In the genomic region with DNA sequence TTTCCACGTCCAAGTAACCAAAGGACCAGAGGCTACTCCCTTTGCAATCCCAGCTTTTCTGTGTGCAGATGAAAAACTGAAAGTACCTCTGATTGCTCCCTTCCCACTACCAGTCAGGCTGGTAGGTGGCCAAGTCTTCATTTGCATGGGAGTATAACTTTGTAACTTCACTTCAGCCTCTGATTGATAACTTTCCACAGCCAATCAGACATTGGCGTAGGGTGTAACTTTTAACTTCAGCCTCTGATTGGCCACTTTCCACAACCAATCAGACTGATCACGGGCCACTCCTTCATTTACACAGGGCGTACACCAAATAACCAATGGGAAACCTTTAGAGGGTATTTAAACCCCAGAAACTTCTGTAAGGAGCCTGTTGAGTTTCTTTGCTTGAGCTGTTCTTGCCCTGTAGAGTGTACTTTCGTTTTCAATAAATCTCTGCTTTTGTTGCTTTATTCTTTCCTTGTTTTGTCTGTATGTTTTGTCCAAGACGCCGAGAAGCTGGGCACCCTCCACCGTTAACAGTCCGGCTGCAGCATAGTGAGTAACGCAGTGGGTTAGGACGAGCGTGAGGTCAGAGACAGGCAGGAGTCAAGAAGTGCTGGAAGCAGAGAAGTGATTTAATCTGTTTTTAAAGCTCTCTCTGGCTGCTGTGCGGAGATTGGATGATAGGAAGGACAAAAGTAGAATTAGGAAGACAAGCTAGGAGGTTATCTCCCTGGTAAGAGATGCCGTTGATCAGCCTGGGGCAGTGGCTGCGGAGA, we compare ENCODE assay signal across 8 cellular contexts. TPM values are rescaled to one million over a fixed set of nuclear protein-coding genes. Genes with fewer than 3 reads are reported as not detected.
DNase-seq lines count a peak whose midpoint lies in the region; ATAC-seq and TF ChIP-seq lines count a peak whose summit lies in the region.

No MANE protein-coding gene starts in this region.

- ATAC-seq in DND-41 (ENCODE audit: insufficient read depth, low read depth), result no peak
- no peak for ATAC-seq in GM21576 (IDR thresholded peaks at IDR 0.05; ENCODE audit: unreplicated experiment)
- no peak for ATAC-seq in HG03432 (IDR thresholded peaks at IDR 0.05; ENCODE audit: unreplicated experiment)
- ATAC-seq in GM21367 (IDR thresholded peaks at IDR 0.05; ENCODE audit: unreplicated experiment), result no peak

- H3K27ac ChIP-seq in DND-41 (ENCODE audit: low read length) (no peak overlapping the region), MM.1S (ENCODE audit: low read length) (peak overlapping the region; percentile 23; the same call in 1 of the 2 replicates)

- DNase-seq in DND-41 (no peak), MM.1S (peak; percentile 95), SK-N-DZ (ENCODE audit: low spot score) (peak; percentile 90), fibroblast of pulmonary artery (ENCODE audit: low read depth) (peak; percentile 95)

- H3K4me2 ChIP-seq in DND-41 (ENCODE audit: insufficient read depth, low read length), result peak overlapping the region; percentile 17; the same call in 1 of the 2 replicates
- peak overlapping the region; percentile 90 for H3K4me2 ChIP-seq in MM.1S (ENCODE audit: low read depth, low read length)

- H2AFZ ChIP-seq in DND-41 (ENCODE audit: low read depth, low read length), result peak overlapping the region; percentile 14
- H2AFZ ChIP-seq in MM.1S (ENCODE audit: low read length), result peak overlapping the region; percentile 92
- peak overlapping the region; percentile 42 for H2AFZ ChIP-seq in neuron (ENCODE audit: low read depth, low read length)

- H3K36me3 ChIP-seq in DND-41 (ENCODE audit: insufficient read depth, low read length) (peaks cover 3% of the 10 kb centered on the region), MM.1S (replicated peaks; ENCODE audit: insufficient read depth, low read length) (no peaks in the 10 kb centered on the region), neuron (ENCODE audit: insufficient read depth, low read length) (peaks cover 3% of the 10 kb centered on the region)

- H3K4me1 ChIP-seq in DND-41 (ENCODE audit: insufficient read depth, low read length) (peaks cover 13% of the 10 kb centered on the region), MM.1S (ENCODE audit: low read length) (0 out of 2 replicates have a peak, but pooled peaks cover 3% of the 10 kb centered on the region), neuron (ENCODE audit: insufficient read depth, low read length) (peaks cover 14% of the 10 kb centered on the region)

- H3F3A ChIP-seq in MM.1S (ENCODE audit: insufficient read depth, low read length), result peaks cover 10% of the 10 kb centered on the region; the same call in 1 of the 2 replicates

- peaks cover 16% of the 10 kb centered on the region for H3K79me2 ChIP-seq in DND-41 (ENCODE audit: insufficient read depth, low read length)
- peaks cover 16% of the 10 kb centered on the region for H3K79me2 ChIP-seq in MM.1S (ENCODE audit: low read length)

- H3K9ac ChIP-seq in DND-41 (ENCODE audit: low read depth, low read length), result no peak overlapping the region
- peak overlapping the region; percentile 39; the same call in 1 of the 2 replicates for H3K9ac ChIP-seq in MM.1S (ENCODE audit: low read length)

- H4K20me1 ChIP-seq in DND-41 (ENCODE audit: insufficient read depth, low read length) (peaks cover 3% of the 10 kb centered on the region; the same call in 1 of the 2 replicates), MM.1S (ENCODE audit: insufficient read depth, low read length) (no peaks in the 10 kb centered on the region)

- H3K9me3 ChIP-seq in DND-41 (ENCODE audit: insufficient read depth, low read length, severe bottlenecking) (no peaks in the 10 kb centered on the region), MM.1S (replicated peaks; ENCODE audit: insufficient read depth, low read length) (no peaks in the 10 kb centered on the region), neuron (ENCODE audit: low read length) (peaks cover 3% of the 10 kb centered on the region)

- H3K27me3 ChIP-seq in DND-41 (ENCODE audit: insufficient read depth, low read length, poor library complexity) (no peaks in the 10 kb centered on the region), MM.1S (replicated peaks; ENCODE audit: insufficient read depth, low read length) (no peaks in the 10 kb centered on the region; the same call in 1 of the 2 replicates), neuron (ENCODE audit: insufficient read depth, low read length) (no peaks in the 10 kb centered on the region)

- H3K4me3 ChIP-seq in DND-41 (ENCODE audit: low read depth in 1 of 2, low read length in 2 of 2) (no peak overlapping the region), MM.1S (ENCODE audit: low read length) (peak overlapping the region; percentile 55), fibroblast of pulmonary artery (replicated peaks; ENCODE audit: low read depth, low read length) (peak overlapping the region; percentile 39), neuron (ENCODE audit: low read length) (no peak overlapping the region)

- H3K9me2 ChIP-seq in MM.1S (replicated peaks; ENCODE audit: insufficient read depth, low read length), result no peaks in the 10 kb centered on the region

- no peak for TF ChIP-seq CTCF in DND-41 (IDR thresholded peaks at IDR 0.05; ENCODE audit: borderline replicate concordance, extremely low read depth, low read length, poor library complexity, severe bottlenecking)
- TF ChIP-seq CTCF in MM.1S (IDR thresholded peaks at IDR 0.05; ENCODE audit: low read length), result no peak
- no peak for TF ChIP-seq CTCF in fibroblast of pulmonary artery (IDR thresholded peaks at IDR 0.05; ENCODE audit: low read length, missing control alignments)

RNA-seq across cellular contexts. Expression of a gene that starts 3.5 kb away (rescaled TPM):
- 90.2 and 99.1 TPM in 2 replicates for polyA plus RNA-seq in SK-N-DZ (2014; cell fraction: cytosol; rRNA removed)
- 96.0 and 99.5 TPM in 2 replicates for polyA plus RNA-seq in SK-N-DZ (2014; cell fraction: nucleus; rRNA removed)

RNA-seq across cellular contexts. Expression of a gene that starts 25.7 kb away (rescaled TPM):
- 0.21 TPM in 1 of 2 replicates, not detected in the other for polyA plus RNA-seq in SK-N-DZ (2014; cell fraction: cytosol; rRNA removed)
- 0.08 TPM in 1 of 2 replicates, not detected in the other for polyA plus RNA-seq in SK-N-DZ (2014; cell fraction: nucleus; rRNA removed)

Comparison
In these comparisons a context has a peak if more than half of its experiments do, and no peak if none do; other contexts are left out.
1. H2AFZ ChIP-seq: peak in every context shown above with its lines; median percentile 92 in MM.1S; 42 in neuron; 14 in DND-41.
2. H3K4me3 ChIP-seq: peak in MM.1S (single experiment) and fibroblast of pulmonary artery (single experiment); none in DND-41 (0 of 2) and neuron (single experiment).